19 cellular contexts compared by ENCODE assay signal in genomic region chr4:99059550-99059949, GRCh38. TPM values are rescaled to one million over a fixed set of nuclear protein-coding genes. Genes with fewer than 3 reads are reported as not detected.
DNase-seq lines count a peak whose midpoint lies in the region; ATAC-seq, FAIRE-seq and TF ChIP-seq lines count a peak whose summit lies in the region.
"Had no signal": no experiment of that assay in that cellular context is flagged by ENCODE, and none has a peak within 500 bp of the region (broad histone marks: within the 10 kb centered on the region; RNA-seq: fewer than 3 reads in every experiment).

No MANE protein-coding gene starts in this region.

- no peak for ATAC-seq in WTC11
- no peak for ATAC-seq in stimulated activated memory B cell treated with anti-CD40 and anti-IgM and Interleukin-4, amounts not matched to agents 10 μg/mL and 1 μg/mL and 100 μg/mL, for 72 hours
- ATAC-seq: K562 had no signal

- H3K79me2 ChIP-seq in keratinocyte (ENCODE audit: control insufficient read depth, insufficient read depth, low read length), result peaks cover 8% of the 10 kb centered on the region

- H2AFZ ChIP-seq in keratinocyte (ENCODE audit: control insufficient read depth, low read length), result no peak overlapping the region

- H3K4me3 ChIP-seq in keratinocyte (ENCODE audit: control insufficient read depth in 2 of 3, extremely low read depth in 1 of 3, insufficient read depth in 2 of 3, low read depth in 1 of 3, low read length in 3 of 3), result peak overlapping the region in 1 of 3 experiments; percentile 24
- H3K4me3 ChIP-seq: K562, thyroid gland had no signal

- H3K9me3 ChIP-seq in keratinocyte (ENCODE audit: control insufficient read depth, low read depth, low read length), result no peaks in the 10 kb centered on the region
- H3K9me3 ChIP-seq: thyroid gland had no signal

- H3K27me3 ChIP-seq in keratinocyte (ENCODE audit: control insufficient read depth, extremely low read depth, insufficient read depth, low read length), result no peaks in the 10 kb centered on the region
- H3K27me3 ChIP-seq: thyroid gland had no signal

- H3K9ac ChIP-seq in keratinocyte (ENCODE audit: control insufficient read depth, extremely low read depth, insufficient read depth, low read length), result no peak overlapping the region

- H3K36me3 Mint-ChIP-seq in T-helper 2 cell treated with Interferon-gamma antibody and Interleukin-4, amounts not matched to agents 5 μg/mL and 100 μg/mL, for 36 hours (ENCODE audit: low read depth), result peaks cover 49% of the 10 kb centered on the region
- H3K36me3 Mint-ChIP-seq in WTC11, result peaks cover 60% of the 10 kb centered on the region
- peaks cover 60% of the 10 kb centered on the region for H3K36me3 Mint-ChIP-seq in stimulated activated memory B cell treated with anti-CD40 and anti-IgM and Interleukin-4, amounts not matched to agents 10 μg/mL and 1 μg/mL and 100 μg/mL, for 72 hours

- peak; percentile 26 for FAIRE-seq in keratinocyte (lab: Jason Lieb, UNC)
- FAIRE-seq: colon, K562 had no signal

- no peaks in the 10 kb centered on the region for H4K20me1 ChIP-seq in keratinocyte (ENCODE audit: control insufficient read depth, extremely low read depth, insufficient read depth, low read length)

- H3K27me3 Mint-ChIP-seq in T-helper 2 cell treated with Interferon-gamma antibody and Interleukin-4, amounts not matched to agents 5 μg/mL and 100 μg/mL, for 36 hours (ENCODE audit: low read depth), result no peaks in the 10 kb centered on the region
- no peaks in the 10 kb centered on the region for H3K27me3 Mint-ChIP-seq in WTC11 (ENCODE audit: low read depth)
- no peaks in the 10 kb centered on the region for H3K27me3 Mint-ChIP-seq in stimulated activated memory B cell treated with anti-CD40 and anti-IgM and Interleukin-4, amounts not matched to agents 10 μg/mL and 1 μg/mL and 100 μg/mL, for 72 hours

- DNase-seq in T-helper 2 cell treated with Interferon-gamma antibody and Interleukin-4, amounts not matched to agents 5 μg/mL and 100 μg/mL, for 36 hours (ENCODE audit: low spot score), result no peak
- no peak for DNase-seq in T-helper 2 cell
- DNase-seq in WTC11 (ENCODE audit: low spot score), result no peak
- DNase-seq in keratinocyte (ENCODE audit: low read depth, low spot score), result no peak
- no peak for DNase-seq in NCI-H128 (lab: John Stamatoyannopoulos, UW; ENCODE audit: unreplicated experiment)
- DNase-seq in NCI-H69 (lab: John Stamatoyannopoulos, UW), result no peak
- no peak for DNase-seq in activated T-cell treated with anti-CD3 and anti-CD28 coated beads, Interleukin-2, amount 50 U/mL, for 1 hour
- DNase-seq: anterior cingulate cortex; DMS79 treated with DMSO at 0.1 percent for 48 hours; NCI-H748 treated with DMSO at 0.1 percent for 48 hours; nucleus accumbens; stimulated activated CD4-positive, alpha-beta T cell treated with anti-CD3 and anti-CD28 coated beads, Interleukin-4, amount 100 ng/mL, for 4 hours had no signal

- peaks cover 23% of the 10 kb centered on the region for H3K4me1 ChIP-seq in keratinocyte (ENCODE audit: control insufficient read depth, extremely low read depth, insufficient read depth, low read length)

- H3K27ac Mint-ChIP-seq in T-helper 2 cell treated with Interferon-gamma antibody and Interleukin-4, amounts not matched to agents 5 μg/mL and 100 μg/mL, for 36 hours, result peak overlapping the region; percentile 52
- H3K27ac Mint-ChIP-seq in WTC11, result peak overlapping the region; percentile 47
- peak overlapping the region; percentile 8 for H3K27ac Mint-ChIP-seq in stimulated activated memory B cell treated with anti-CD40 and anti-IgM and Interleukin-4, amounts not matched to agents 10 μg/mL and 1 μg/mL and 100 μg/mL, for 72 hours
- H3K27ac Mint-ChIP-seq: activated T-helper 2 cell treated with anti-CD3 and anti-CD28 coated beads, Interferon-gamma antibody, Interleukin-2, Interleukin-4, amounts not matched to agents 10 μg/mL and 5 μg/mL and 100 μg/mL, durations not matched to agents 14 hours and 24 hours and 36 hours had no signal

- H3K36me3 ChIP-seq in keratinocyte (ENCODE audit: control insufficient read depth in 2 of 2, extremely low read depth in 1 of 2, insufficient read depth in 2 of 2, low read length in 2 of 2), result peaks cover 12 to 18% of the 10 kb centered on the region in 2 experiments

- peak overlapping the region; percentile 66 for H3K4me2 ChIP-seq in keratinocyte (ENCODE audit: control insufficient read depth, extremely low read depth, insufficient read depth, low read depth, low read length)

- H3K9me1 ChIP-seq in keratinocyte (ENCODE audit: control insufficient read depth, extremely low read depth, insufficient read depth, low read length), result no peaks in the 10 kb centered on the region

- dilution Hi-C loops in keratinocyte (cut with MboI; ENCODE audit: extremely low pct_ligation_motif_present, low sequenced_read_pairs), result no loop called here

- H3K4me3 Mint-ChIP-seq in T-helper 2 cell treated with Interferon-gamma antibody and Interleukin-4, amounts not matched to agents 5 μg/mL and 100 μg/mL, for 36 hours, result no peak overlapping the region
- no peak overlapping the region for H3K4me3 Mint-ChIP-seq in WTC11
- H3K4me3 Mint-ChIP-seq in stimulated activated memory B cell treated with anti-CD40 and anti-IgM and Interleukin-4, amounts not matched to agents 10 μg/mL and 1 μg/mL and 100 μg/mL, for 72 hours, result no peak overlapping the region

- no peaks in the 10 kb centered on the region for H3K9me3 Mint-ChIP-seq in T-helper 2 cell treated with Interferon-gamma antibody and Interleukin-4, amounts not matched to agents 5 μg/mL and 100 μg/mL, for 36 hours
- peaks cover under 1% of the 10 kb centered on the region; the same call in 1 of the 2 replicates for H3K9me3 Mint-ChIP-seq in WTC11
- no peaks in the 10 kb centered on the region for H3K9me3 Mint-ChIP-seq in stimulated activated memory B cell treated with anti-CD40 and anti-IgM and Interleukin-4, amounts not matched to agents 10 μg/mL and 1 μg/mL and 100 μg/mL, for 72 hours
- H3K9me3 Mint-ChIP-seq: activated T-helper 2 cell treated with anti-CD3 and anti-CD28 coated beads, Interferon-gamma antibody, Interleukin-2, Interleukin-4, amounts not matched to agents 10 μg/mL and 5 μg/mL and 100 μg/mL, durations not matched to agents 14 hours and 24 hours and 36 hours had no signal

- peak overlapping the region; percentile 16 for H3K27ac ChIP-seq in keratinocyte (ENCODE audit: control insufficient read depth, insufficient read depth, low read length)
- H3K27ac ChIP-seq: 22Rv1, C4-2B, thyroid gland had no signal

- H3K4me1 Mint-ChIP-seq in T-helper 2 cell treated with Interferon-gamma antibody and Interleukin-4, amounts not matched to agents 5 μg/mL and 100 μg/mL, for 36 hours (ENCODE audit: low read depth), result peaks cover 18% of the 10 kb centered on the region
- peaks cover 11% of the 10 kb centered on the region for H3K4me1 Mint-ChIP-seq in WTC11
- H3K4me1 Mint-ChIP-seq in stimulated activated memory B cell treated with anti-CD40 and anti-IgM and Interleukin-4, amounts not matched to agents 10 μg/mL and 1 μg/mL and 100 μg/mL, for 72 hours, result peaks cover 16% of the 10 kb centered on the region

- TF ChIP-seq CTCF in WTC11 (IDR thresholded peaks at IDR 0.05), result no peak
- TF ChIP-seq CTCF in keratinocyte (optimal IDR thresholded peaks at IDR 0.05 in 1 of 3, IDR thresholded peaks at IDR 0.05 in 1 of 3, conservative IDR thresholded peaks at IDR 0.05 in 1 of 3; ENCODE audit: extremely low read depth in 1 of 3, insufficient read depth in 2 of 3, low read length in 3 of 3), result no peak

- CTCF ChIA-PET in WTC11 (lab: Charles Lee), result no interaction called here

- POLR2A ChIA-PET in WTC11 (lab: Charles Lee), result no interaction called here

TF ChIP-seq in WTC11, 78 proteins besides CTCF, POLR2A, EP300 and RAD21 (continues in another document):
- no peak for TF ChIP-seq SMAD4 (CRISPR knock-in tag; IDR thresholded peaks at IDR 0.05)
- TF ChIP-seq TP53 (CRISPR knock-in tag; IDR thresholded peaks at IDR 0.05), result no peak
- no peak for TF ChIP-seq HMGXB4 (CRISPR knock-in tag; IDR thresholded peaks at IDR 0.05)
- TF ChIP-seq TCF7 (CRISPR knock-in tag; IDR thresholded peaks at IDR 0.05; ENCODE audit: low read depth), result no peak
- no peak for TF ChIP-seq MXD4 (CRISPR knock-in tag; IDR thresholded peaks at IDR 0.05; ENCODE audit: borderline replicate concordance)
- TF ChIP-seq ATF6 (CRISPR knock-in tag; IDR thresholded peaks at IDR 0.05), result no peak

RNA-seq across cellular contexts. Expression of gene ADH5, which starts 29.0 kb away (rescaled TPM):
- total RNA-seq in WTC11 (2021), result 244 to 252 TPM (median 247 TPM) in 3 replicates
- 238 to 314 TPM (median 260 TPM) in 3 replicates for polyA plus RNA-seq in keratinocyte
- 44.4 TPM for polyA plus RNA-seq in keratinocyte (2011; ENCODE audit: low read depth)
- polyA plus RNA-seq in keratinocyte (2011; cell fraction: cytosol; rRNA removed), result 180 and 286 TPM in 2 replicates
- 225 and 271 TPM in 2 replicates for polyA plus RNA-seq in keratinocyte (2011; cell fraction: nucleus; rRNA removed)
- polyA plus RNA-seq in keratinocyte (2012; ENCODE audit: low replicate concordance), result 123 and 183 TPM in 2 replicates
- 60.1 to 223 TPM (median 174 TPM) in 3 replicates for polyA minus RNA-seq in keratinocyte
- polyA minus RNA-seq in keratinocyte (2011; cell fraction: cytosol; rRNA and poly(A)+ RNA removed), result 80.8 TPM
- polyA minus RNA-seq in keratinocyte (2011; cell fraction: nucleus; rRNA and poly(A)+ RNA removed), result 51.1 and 93.1 TPM in 2 replicates
